In the genomic region with DNA sequence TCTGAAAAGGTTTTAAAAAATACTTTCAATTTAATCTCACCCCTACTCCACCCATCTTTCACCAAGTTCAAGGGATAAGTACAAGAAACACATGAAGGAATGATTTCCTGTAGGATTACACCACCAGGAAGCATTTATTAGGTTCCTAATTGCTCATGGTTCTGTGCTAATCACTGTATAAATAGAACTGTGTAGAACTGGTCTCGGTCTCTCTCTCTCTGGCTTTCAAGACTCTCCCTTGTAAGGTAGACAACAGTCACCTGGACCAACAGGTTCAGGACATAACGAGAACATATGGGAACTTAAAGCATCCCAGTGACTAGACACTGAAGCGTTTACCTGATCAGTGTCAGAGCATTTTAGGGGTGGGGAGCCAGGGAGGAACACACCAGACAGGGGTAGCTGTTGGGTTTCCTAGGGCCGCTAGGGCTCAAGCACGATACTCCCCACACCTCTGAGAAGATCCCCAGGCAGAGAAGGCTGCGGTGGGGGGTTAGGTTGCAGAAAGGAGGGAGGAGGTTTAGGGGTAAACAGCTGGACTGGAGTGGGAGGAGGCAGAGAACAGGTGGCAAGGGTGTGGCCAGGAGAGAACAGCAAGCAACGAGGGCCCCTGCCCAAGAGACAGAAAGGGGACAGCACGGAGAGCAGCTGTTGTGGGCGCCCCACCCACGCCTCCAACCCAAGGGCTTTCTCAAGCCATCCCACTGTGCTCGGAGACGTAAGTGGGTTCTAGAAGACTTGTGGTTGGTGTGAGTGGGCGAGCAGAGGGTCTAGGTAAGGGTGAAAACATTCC, we compare ENCODE assay signal across 12 cellular contexts. TPM values are rescaled to one million over a fixed set of nuclear protein-coding genes. Genes with fewer than 3 reads are reported as not detected.
DNase-seq lines count a peak whose midpoint lies in the region; ATAC-seq and TF ChIP-seq lines count a peak whose summit lies in the region.
"Had no signal": no experiment of that assay in that cellular context is flagged by ENCODE, and none has a peak within 500 bp of the region (broad histone marks: within the 10 kb centered on the region; RNA-seq: fewer than 3 reads in every experiment).

No MANE protein-coding gene starts in this region.

- no peak overlapping the region for H3K23ac ChIP-seq in neuronal stem cell (ENCODE audit: low read depth, low read length, poor library complexity)

- no peak for TF ChIP-seq POLR2A in tibial nerve (IDR thresholded peaks at IDR 0.05)

- H3K27me3 ChIP-seq in neuronal stem cell (ENCODE audit: control insufficient read depth in 3 of 3, insufficient read depth in 3 of 3, low read depth in 1 of 3, low read length in 3 of 3) (peaks cover 0 to 13% (median 0%) of the 10 kb centered on the region in 3 experiments), tibial nerve (no peaks in the 10 kb centered on the region)

- H3K9ac ChIP-seq in neuronal stem cell (ENCODE audit: low read depth, low read length, poor library complexity), result no peak overlapping the region

- peak overlapping the region; percentile 41 for H2AK5ac ChIP-seq in neuronal stem cell (ENCODE audit: low read depth, low read length)

- no peak overlapping the region for H2BK5ac ChIP-seq in neuronal stem cell (ENCODE audit: low read length)

- no peak overlapping the region for H2BK12ac ChIP-seq in neuronal stem cell (ENCODE audit: low read length)

- TF ChIP-seq EP300 in tibial nerve (IDR thresholded peaks at IDR 0.05), result no peak

- no peak overlapping the region for H2AFZ ChIP-seq in neuronal stem cell (ENCODE audit: low read length)

- no peak for TF ChIP-seq CTCF in tibial nerve (IDR thresholded peaks at IDR 0.05)

- H3K14ac ChIP-seq in neuronal stem cell (ENCODE audit: low read length), result peak overlapping the region; percentile 77

- H4K91ac ChIP-seq in neuronal stem cell (ENCODE audit: low read depth, low read length, poor library complexity), result no peak overlapping the region

- no peak overlapping the region for H3K4me2 ChIP-seq in neuronal stem cell (ENCODE audit: insufficient read depth, low read length, poor library complexity, severe bottlenecking)

- no peaks in the 10 kb centered on the region for H3K9me3 ChIP-seq in neuronal stem cell (replicated peaks in 1 of 2; ENCODE audit: control insufficient read depth in 2 of 2, insufficient read depth in 1 of 2, low read depth in 1 of 2, low read length in 2 of 2)
- H3K9me3 ChIP-seq in tibial nerve, result no peaks in the 10 kb centered on the region

- no peak overlapping the region for H3K4ac ChIP-seq in neuronal stem cell (ENCODE audit: low read length)

- no peak overlapping the region for H4K8ac ChIP-seq in neuronal stem cell (ENCODE audit: low read depth, low read length)

- H2BK15ac ChIP-seq in neuronal stem cell (ENCODE audit: low read length), result no peak overlapping the region

- H3K4me1 ChIP-seq in neuronal stem cell (ENCODE audit: control insufficient read depth in 2 of 2, insufficient read depth in 1 of 2, low read depth in 1 of 2, low read length in 2 of 2) (peaks cover 2 to 4% of the 10 kb centered on the region in 2 donors), tibial nerve (no peaks in the 10 kb centered on the region)

- H3K27ac ChIP-seq in neuronal stem cell (replicated peaks; ENCODE audit: low read length) (no peak overlapping the region), tibial nerve (no peak overlapping the region)

- H3K79me1 ChIP-seq in neuronal stem cell (ENCODE audit: low read depth, low read length), result no peaks in the 10 kb centered on the region

- no peaks in the 10 kb centered on the region for H3K36me3 ChIP-seq in neuronal stem cell (replicated peaks in 1 of 2; ENCODE audit: control insufficient read depth in 2 of 2, insufficient read depth in 2 of 2, low read length in 2 of 2)
- no peaks in the 10 kb centered on the region for H3K36me3 ChIP-seq in tibial nerve

- WGBS in neuronal stem cell (ENCODE audit: extremely low coverage in 2 of 2, insufficient read length in 2 of 2, insufficient replicate concordance in 1 of 2), 2 donors, result no CpG with 5 or more reads among the region's 13 CpGs
- WGBS in tibial nerve, 2 donors, result 88 to 90% methylated on average over 13 of the region's 13 CpGs

- no peak overlapping the region for H3K18ac ChIP-seq in neuronal stem cell (ENCODE audit: low read length)

- ATAC-seq in GM18867 (IDR thresholded peaks at IDR 0.05; ENCODE audit: unreplicated experiment) (peak; percentile 69), GM21717 (IDR thresholded peaks at IDR 0.05; ENCODE audit: unreplicated experiment) (peak; percentile 81), HG03442 (IDR thresholded peaks at IDR 0.05; ENCODE audit: unreplicated experiment) (peak; percentile 88)

- no peak overlapping the region for H2BK120ac ChIP-seq in neuronal stem cell (ENCODE audit: low read depth, low read length)

- no peak for DNase-seq in neuronal stem cell (ENCODE audit: low spot score)
- no peak for DNase-seq in tibial nerve (ENCODE audit: low spot score in 2 of 2)
- DNase-seq in DMS153 (lab: John Stamatoyannopoulos, UW), result no peak
- no peak for DNase-seq in SIG-M5 (lab: John Stamatoyannopoulos, UW)
- DNase-seq in NCI-H2196 (lab: John Stamatoyannopoulos, UW; ENCODE audit: unreplicated experiment), result no peak
- DNase-seq: activated CD8-positive, alpha-beta memory T cell treated with anti-CD3 and anti-CD28 coated beads, Interleukin-2, amount 50 U/mL, for 4 hours; effector memory CD4-positive, alpha-beta T cell; KG1; Right ventricle myocardium superior had no signal

- H3K4me3 ChIP-seq in neuronal stem cell (ENCODE audit: low read length in 2 of 2) (no peak overlapping the region), tibial nerve (peak overlapping the region in 1 of 4 donors; percentile 9)

RNA-seq across cellular contexts. Expression of a gene that starts 52.5 kb away (rescaled TPM):
- polyA plus RNA-seq in neuronal stem cell (2013, experiment 1 of 2), result 27.6 TPM
- 27.7 TPM for polyA plus RNA-seq in neuronal stem cell (2013, experiment 2 of 2)
- 10 to 100 TPM; 21.8 to 33.9 (median 25.0) TPM for total RNA-seq in tibial nerve
